8 cellular contexts compared by ENCODE assay signal in genomic region chr17:78924481-78925151, GRCh38. TPM values are rescaled to one million over a fixed set of nuclear protein-coding genes. Genes with fewer than 3 reads are reported as not detected.
DNase-seq lines count a peak whose midpoint lies in the region; ATAC-seq, FAIRE-seq and TF ChIP-seq lines count a peak whose summit lies in the region.

No MANE protein-coding gene starts in this region.

- no peaks in the 10 kb centered on the region for H3K9me3 Mint-ChIP-seq in immature natural killer cell

- no peaks in the 10 kb centered on the region for H3K36me3 ChIP-seq in stomach smooth muscle (ENCODE audit: control insufficient read depth in 2 of 2, insufficient read depth in 2 of 2, low read length in 2 of 2)

- no peaks in the 10 kb centered on the region for H3K27me3 ChIP-seq in stomach smooth muscle (ENCODE audit: control insufficient read depth in 1 of 2, insufficient read depth in 2 of 2, low read length in 2 of 2)

- peak overlapping the region in 4 of 5 donors; percentile 21 to 71 (median 34) for H3K4me3 Mint-ChIP-seq in immature natural killer cell

- DNase-seq in Right ventricle myocardium inferior (ENCODE audit: missing footprints) (peak; percentile 72), cardiac septum (ENCODE audit: low spot score) (no peak), immature natural killer cell (no peak), RCC 7860 (ENCODE audit: low spot score) (no peak), D721Med (ENCODE audit: insufficient read length, low spot score) (no peak)

- H3K4me3 ChIP-seq in stomach smooth muscle (ENCODE audit: low read length in 2 of 2), result peak overlapping the region; percentile 83 to 84

- intact Hi-C loops in Right ventricle myocardium inferior (cut with DNase I) (loop anchor here (2.0 to 5.0 kb wide), 3 partner anchors 42 to 60 kb away; no protein-coding TSS in a partner anchor), cardiac septum (cut with DNase I) (no loop called here)

- no peak for TF ChIP-seq CTCF in D721Med (IDR thresholded peaks at IDR 0.05; ENCODE audit: insufficient read depth, missing control alignments)

- H3K4me1 ChIP-seq in stomach smooth muscle (ENCODE audit: control insufficient read depth, insufficient read depth, low read length), result peaks cover 53% of the 10 kb centered on the region

- H3K27me3 Mint-ChIP-seq in immature natural killer cell (ENCODE audit: low read depth in 3 of 3), result peaks cover 7 to 30% (median 23%) of the 10 kb centered on the region in 3 donors

- peak overlapping the region; percentile 73 to 85 for H3K9ac ChIP-seq in stomach smooth muscle (ENCODE audit: low read length in 2 of 2)

- H3K27ac ChIP-seq in angular gyrus (ENCODE audit: low read depth, low read length) (peak overlapping the region; percentile 76), stomach smooth muscle (ENCODE audit: low read length) (peak overlapping the region; percentile 77)

- FAIRE-seq in RCC 7860 (lab: Jason Lieb, UNC) (no peak), D721Med (lab: Jason Lieb, UNC) (no peak)

- H3K9me3 ChIP-seq in stomach smooth muscle (ENCODE audit: control insufficient read depth in 2 of 2, low read length in 2 of 2), result no peaks in the 10 kb centered on the region

- ATAC-seq in Right ventricle myocardium inferior, result no peak
- no peak for ATAC-seq in GM21381 (IDR thresholded peaks at IDR 0.05; ENCODE audit: unreplicated experiment)

- no peaks in the 10 kb centered on the region for H3K36me3 Mint-ChIP-seq in immature natural killer cell

- peaks cover 6 to 10% of the 10 kb centered on the region in 2 donors for H3K4me1 Mint-ChIP-seq in immature natural killer cell

- H3K27ac Mint-ChIP-seq in immature natural killer cell, result no peak overlapping the region

RNA-seq across cellular contexts. Expression of gene TIMP2, which starts 0.6 kb away (rescaled TPM):
- total RNA-seq in Right ventricle myocardium inferior (138 TPM), cardiac septum (95.5 TPM)
- polyA plus RNA-seq in immature natural killer cell, result under 1 TPM; 0.07 to 0.26 (median 0.16) TPM

RNA-seq across cellular contexts. Expression of gene CEP295NL, which starts 21.6 kb away (rescaled TPM):
- total RNA-seq in Right ventricle myocardium inferior, result 0.60 TPM
- total RNA-seq in cardiac septum, result 1.6 TPM
- not detected for polyA plus RNA-seq in immature natural killer cell

RNA-seq across cellular contexts. Expression of gene LGALS3BP, which starts 55.1 kb away (rescaled TPM):
- total RNA-seq in Right ventricle myocardium inferior (611 TPM), cardiac septum (312 TPM)
- polyA plus RNA-seq in immature natural killer cell, result 10 to 100 TPM in 1 of 3 donors, 1 to 10 TPM in 2; 3.4 to 10.2 (median 3.6) TPM
